39 cellular contexts compared by ENCODE assay signal in the genomic region with DNA sequence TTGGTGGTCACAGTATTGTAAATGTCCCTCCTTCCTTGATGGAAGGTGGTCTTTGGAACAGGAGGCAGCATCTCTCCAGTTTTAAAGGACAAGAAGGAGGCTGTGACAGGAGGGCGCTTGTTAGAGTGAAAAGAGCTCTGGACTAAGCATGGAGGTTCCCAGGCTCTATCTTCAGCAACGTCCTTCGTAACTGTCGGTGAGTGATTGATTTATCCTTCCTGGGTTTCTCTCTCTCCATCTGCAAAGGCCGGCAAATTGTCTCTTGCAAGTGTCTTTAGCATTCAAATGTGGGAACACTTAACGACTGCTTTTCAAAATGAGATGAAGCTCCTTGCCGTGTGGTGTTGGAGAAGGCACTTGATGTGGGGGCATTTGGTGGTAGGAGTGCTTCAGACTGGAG.
"Had no signal": no experiment of that assay in that cellular context is flagged by ENCODE, and none has a peak within 500 bp of the region (broad histone marks: within the 10 kb centered on the region; RNA-seq: fewer than 3 reads in every experiment).

No MANE protein-coding gene starts in this region.

- H3K4me1 ChIP-seq: adrenal gland, ascending aorta, body of pancreas, breast epithelium had no signal

- H3K36me3 ChIP-seq: adrenal gland, ascending aorta, brain microvascular endothelial cell, breast epithelium, cardiac muscle cell had no signal

- H3K4me3 Mint-ChIP-seq: activated naive CD4-positive, alpha-beta T cell treated with anti-CD3 and anti-CD28 coated beads for 36 hours; activated naive CD4-positive, alpha-beta T cell treated with anti-CD3 and anti-CD28 coated beads, Interleukin-2, amount 10 ng/mL, durations not matched to agents 7 days and 5 days; activated naive CD4-positive, alpha-beta T cell treated with anti-CD3 and anti-CD28 coated beads, Interleukin-2, amount 50 U/mL, for 24 hours; activated naive CD8-positive, alpha-beta T cell; activated naive CD8-positive, alpha-beta T cell treated with anti-CD3 and anti-CD28 coated beads for 36 hours; activated naive CD8-positive, alpha-beta T cell treated with anti-CD3 and anti-CD28 coated beads, Interleukin-2, amount 10 ng/mL, durations not matched to agents 7 days and 5 days; activated naive CD8-positive, alpha-beta T cell treated with anti-CD3 and anti-CD28 coated beads, Interleukin-2, amount 50 U/mL, for 24 hours; activated T-cell treated with anti-CD3 and anti-CD28 coated beads, Interleukin-2, amount 50 U/mL, for 4 hours; activated T-cell treated with anti-CD3 and anti-CD28 coated beads, Interleukin-2, amount 50 U/mL, for 72 hours; activated T-helper 1 cell treated with anti-CD3 and anti-CD28 coated beads, Interleukin-12 subunit alpha, Interleukin-12 subunit beta, Interleukin-2, Interleukin-4 antibody, amounts not matched to agents 30 ng/mL and 10 ng/mL and 1 ng/mL, durations not matched to agents 14 hours and 24 hours and 36 hours; activated T-helper 17 cell treated with anti-CD3 and anti-CD28 coated beads, Interleukin-2, amount 50 U/mL, for 72 hours; brain; central memory CD8-positive, alpha-beta T cell had no signal

- H3K4me3 ChIP-seq: adrenal gland, ascending aorta, body of pancreas, breast epithelium, cardiac muscle cell had no signal

- FAIRE-seq: astrocyte, bronchial epithelial cell, colon had no signal

- DNase-seq: activated effector memory CD4-positive, alpha-beta T cell treated with anti-CD3 and anti-CD28 coated beads, Interleukin-2, amount 50 U/mL, for 16 hours; activated effector memory CD4-positive, alpha-beta T cell treated with Interleukin-2 at 50 U/mL for 16 hours; activated gamma-delta T cell; activated gamma-delta T cell treated with Interleukin-2 at 50 U/mL for 16 hours; activated naive CD4-positive, alpha-beta T cell; activated naive CD4-positive, alpha-beta T cell treated with anti-CD3 and anti-CD28 coated beads for 36 hours; activated naive CD4-positive, alpha-beta T cell treated with anti-CD3 and anti-CD28 coated beads, Interleukin-2, amount 10 ng/mL, durations not matched to agents 7 days and 5 days; activated naive CD4-positive, alpha-beta T cell treated with anti-CD3 and anti-CD28 coated beads, Interleukin-2, amount 50 U/mL, for 16 hours; activated naive CD4-positive, alpha-beta T cell treated with Interleukin-2 at 50 U/mL for 16 hours; activated naive CD8-positive, alpha-beta T cell treated with anti-CD3 and anti-CD28 coated beads for 36 hours; activated naive CD8-positive, alpha-beta T cell treated with anti-CD3 and anti-CD28 coated beads, Interleukin-2, amount 10 ng/mL, durations not matched to agents 7 days and 5 days; activated naive CD8-positive, alpha-beta T cell treated with anti-CD3 and anti-CD28 coated beads, Interleukin-2, amount 50 U/mL, for 24 hours; activated T-cell treated with anti-CD3 and anti-CD28 coated beads, Interleukin-2, amount 50 U/mL, for 4 hours; activated T-cell treated with anti-CD3 and anti-CD28 coated beads, Interleukin-2, amount 50 U/mL, for 48 hours; activated T-cell treated with anti-CD3 and anti-CD28 coated beads, Interleukin-2, amount 50 U/mL, for 72 hours; adrenal gland; amniotic stem cell; amygdala; anterior cingulate cortex; aorta; body of pancreas; brain microvascular endothelial cell; caudate nucleus; central memory CD4-positive, alpha-beta T cell; cerebellar nuclear complex had no signal

- H3K4me1 Mint-ChIP-seq: activated naive CD4-positive, alpha-beta T cell treated with anti-CD3 and anti-CD28 coated beads, Interleukin-2, amount 10 ng/mL, durations not matched to agents 7 days and 5 days; activated naive CD4-positive, alpha-beta T cell treated with anti-CD3 and anti-CD28 coated beads, Interleukin-2, amount 50 U/mL, for 24 hours; activated naive CD8-positive, alpha-beta T cell treated with anti-CD3 and anti-CD28 coated beads for 36 hours; activated naive CD8-positive, alpha-beta T cell treated with anti-CD3 and anti-CD28 coated beads, Interleukin-2, amount 10 ng/mL, durations not matched to agents 7 days and 5 days; activated naive CD8-positive, alpha-beta T cell treated with anti-CD3 and anti-CD28 coated beads, Interleukin-2, amount 50 U/mL, for 24 hours; activated T-helper 17 cell treated with anti-CD3 and anti-CD28 coated beads, Interleukin-2, amount 50 U/mL, for 72 hours; brain; central memory CD8-positive, alpha-beta T cell had no signal

- H3K27me3 ChIP-seq: adrenal gland, ascending aorta, body of pancreas, brain microvascular endothelial cell, breast epithelium, cardiac muscle cell had no signal

- H3K9me3 Mint-ChIP-seq: activated naive CD4-positive, alpha-beta T cell treated with anti-CD3 and anti-CD28 coated beads for 36 hours; activated naive CD4-positive, alpha-beta T cell treated with anti-CD3 and anti-CD28 coated beads, Interleukin-2, amount 10 ng/mL, durations not matched to agents 7 days and 5 days; activated naive CD4-positive, alpha-beta T cell treated with anti-CD3 and anti-CD28 coated beads, Interleukin-2, amount 50 U/mL, for 24 hours; activated naive CD4-positive, alpha-beta T cell treated with anti-CD3 and anti-CD28 coated beads, Interleukin-2, amount 50 U/mL, for 72 hours; activated naive CD8-positive, alpha-beta T cell treated with anti-CD3 and anti-CD28 coated beads for 36 hours; activated naive CD8-positive, alpha-beta T cell treated with anti-CD3 and anti-CD28 coated beads, Interleukin-2, amount 50 U/mL, for 24 hours; activated T-cell treated with anti-CD3 and anti-CD28 coated beads, Interleukin-2, amount 50 U/mL, for 4 hours; activated T-cell treated with anti-CD3 and anti-CD28 coated beads, Interleukin-2, amount 50 U/mL, for 72 hours; activated T-helper 1 cell treated with anti-CD3 and anti-CD28 coated beads, Interleukin-12 subunit alpha, Interleukin-12 subunit beta, Interleukin-2, Interleukin-4 antibody, amounts not matched to agents 30 ng/mL and 10 ng/mL and 1 ng/mL, durations not matched to agents 14 hours and 24 hours and 36 hours; activated T-helper 17 cell treated with anti-CD3 and anti-CD28 coated beads, Interleukin-2, amount 50 U/mL, for 72 hours; activated T-helper 2 cell treated with anti-CD3 and anti-CD28 coated beads, Interferon-gamma antibody, Interleukin-2, Interleukin-4, amounts not matched to agents 10 μg/mL and 5 μg/mL and 100 μg/mL, durations not matched to agents 14 hours and 24 hours and 36 hours; brain; central memory CD8-positive, alpha-beta T cell had no signal

- H3K27ac ChIP-seq: adrenal gland, ascending aorta, body of pancreas, brain microvascular endothelial cell, breast epithelium, cardiac muscle cell had no signal

- H3K27me3 Mint-ChIP-seq: activated naive CD8-positive, alpha-beta T cell; activated naive CD8-positive, alpha-beta T cell treated with anti-CD3 and anti-CD28 coated beads, Interleukin-2, amount 50 U/mL, for 24 hours; activated T-helper 17 cell treated with anti-CD3 and anti-CD28 coated beads, Interleukin-2, amount 50 U/mL, for 72 hours had no signal

- H3K27ac Mint-ChIP-seq: activated naive CD4-positive, alpha-beta T cell treated with anti-CD3 and anti-CD28 coated beads for 36 hours; activated naive CD4-positive, alpha-beta T cell treated with anti-CD3 and anti-CD28 coated beads, Interleukin-2, amount 10 ng/mL, durations not matched to agents 7 days and 5 days; activated naive CD4-positive, alpha-beta T cell treated with anti-CD3 and anti-CD28 coated beads, Interleukin-2, amount 50 U/mL, for 24 hours; activated naive CD8-positive, alpha-beta T cell; activated naive CD8-positive, alpha-beta T cell treated with anti-CD3 and anti-CD28 coated beads for 36 hours; activated naive CD8-positive, alpha-beta T cell treated with anti-CD3 and anti-CD28 coated beads, Interleukin-2, amount 10 ng/mL, durations not matched to agents 7 days and 5 days; activated naive CD8-positive, alpha-beta T cell treated with anti-CD3 and anti-CD28 coated beads, Interleukin-2, amount 50 U/mL, for 24 hours; activated T-cell treated with anti-CD3 and anti-CD28 coated beads, Interleukin-2, amount 50 U/mL, for 72 hours; activated T-helper 1 cell treated with anti-CD3 and anti-CD28 coated beads, Interleukin-12 subunit alpha, Interleukin-12 subunit beta, Interleukin-2, Interleukin-4 antibody, amounts not matched to agents 30 ng/mL and 10 ng/mL and 1 ng/mL, durations not matched to agents 14 hours and 24 hours and 36 hours; activated T-helper 17 cell treated with anti-CD3 and anti-CD28 coated beads, Interleukin-2, amount 50 U/mL, for 72 hours; activated T-helper 2 cell treated with anti-CD3 and anti-CD28 coated beads, Interferon-gamma antibody, Interleukin-2, Interleukin-4, amounts not matched to agents 10 μg/mL and 5 μg/mL and 100 μg/mL, durations not matched to agents 14 hours and 24 hours and 36 hours; brain had no signal

- H3K36me3 Mint-ChIP-seq: activated naive CD4-positive, alpha-beta T cell treated with anti-CD3 and anti-CD28 coated beads, Interleukin-2, amount 10 ng/mL, durations not matched to agents 7 days and 5 days; activated naive CD4-positive, alpha-beta T cell treated with anti-CD3 and anti-CD28 coated beads, Interleukin-2, amount 50 U/mL, for 24 hours; activated naive CD4-positive, alpha-beta T cell treated with anti-CD3 and anti-CD28 coated beads, Interleukin-2, amount 50 U/mL, for 72 hours; activated naive CD8-positive, alpha-beta T cell; activated naive CD8-positive, alpha-beta T cell treated with anti-CD3 and anti-CD28 coated beads for 36 hours; brain had no signal

- ATAC-seq: activated naive CD4-positive, alpha-beta T cell treated with anti-CD3 and anti-CD28 coated beads, Interleukin-2, amount 50 U/mL, for 72 hours; activated naive CD8-positive, alpha-beta T cell treated with anti-CD3 and anti-CD28 coated beads, Interleukin-2, amount 50 U/mL, for 24 hours; activated T-cell treated with anti-CD3 and anti-CD28 coated beads, Interleukin-2, amount 50 U/mL, for 4 hours; activated T-cell treated with anti-CD3 and anti-CD28 coated beads, Interleukin-2, amount 50 U/mL, for 72 hours; activated T-helper 17 cell treated with anti-CD3 and anti-CD28 coated beads, Interleukin-2, amount 50 U/mL, for 72 hours; body of pancreas had no signal

- H3K9me3 ChIP-seq: adrenal gland, ascending aorta, body of pancreas, breast epithelium had no signal
